8 cellular contexts compared by ENCODE assay signal in genomic region chr9:137618105-137619067, GRCh38. TPM values are rescaled to one million over a fixed set of nuclear protein-coding genes. Genes with fewer than 3 reads are reported as not detected.
DNase-seq lines count a peak whose midpoint lies in the region; ATAC-seq, FAIRE-seq and TF ChIP-seq lines count a peak whose summit lies in the region.

Gene EHMT1 (plus strand): TSS chr9:137619005. CDS start chr9:137619029, 24 bp downstream.

- H3K4me1 Mint-ChIP-seq in T-helper 17 cell = peaks cover 31% of the 10 kb centered on the region

- ATAC-seq in HG02642 (IDR thresholded peaks at IDR 0.05; ENCODE audit: poor library complexity, unreplicated experiment) = peak; percentile 74
- peak; percentile 87 for ATAC-seq in T-helper 17 cell

- peak within 1 kb of the TSS; percentile 86 to 89 for H3K27ac ChIP-seq in right atrium auricular region

- FAIRE-seq in GM12891 (lab: Jason Lieb, UNC) (peak; percentile 88), urothelium cell line (lab: Jason Lieb, UNC) (no peak)

- H3K9me3 ChIP-seq in T-helper 17 cell (ENCODE audit: control insufficient read depth, low read length, poor library complexity, severe bottlenecking) = no peaks in the 10 kb centered on the region
- H3K9me3 ChIP-seq in right atrium auricular region = no peaks in the 10 kb centered on the region

- H3K4me3 Mint-ChIP-seq in T-helper 17 cell = peak within 1 kb of the TSS; percentile 94

- H3K27ac Mint-ChIP-seq in T-helper 17 cell = peak within 1 kb of the TSS; percentile 91

- TF ChIP-seq POLR2A in GM12891 (IDR thresholded peaks at IDR 0.05; ENCODE audit: low read depth, low read length) = peak; percentile 74

- peaks cover 0 to 49% of the 10 kb centered on the region in 2 donors for H3K4me1 ChIP-seq in right atrium auricular region

- no peaks in the 10 kb centered on the region for H3K36me3 Mint-ChIP-seq in T-helper 17 cell (ENCODE audit: low read depth)

- no peak for TF ChIP-seq CTCF in right atrium auricular region (IDR thresholded peaks at IDR 0.05)

- peak within 1 kb of the TSS; percentile 80 to 96 for H3K4me3 ChIP-seq in right atrium auricular region

- DNase-seq in GM12891 (ENCODE audit: insufficient read length, low spot score) (peak; percentile 98), NCI-H1417 (lab: John Stamatoyannopoulos, UW) (peak; percentile 88 to 94 (median 93)), T-helper 17 cell (peak; percentile 90 to 96 (median 93)), amniotic stem cell (lab: John Stamatoyannopoulos, UW) (peak; percentile 59), right atrium auricular region (ENCODE audit: low spot score) (peak; percentile 78), putamen (ENCODE audit: low spot score) (peak; percentile 88), urothelium cell line (ENCODE audit: low spot score) (peak; percentile 97)

- H3K27me3 Mint-ChIP-seq in T-helper 17 cell = no peaks in the 10 kb centered on the region

- H3K36me3 ChIP-seq in right atrium auricular region = peaks cover 23% of the 10 kb centered on the region

- H3K27me3 ChIP-seq in right atrium auricular region = no peaks in the 10 kb centered on the region

TF ChIP-seq in GM12891, 5 proteins besides CTCF, POLR2A, EP300 and RAD21:
- TF ChIP-seq POU2F2 (IDR thresholded peaks at IDR 0.05; ENCODE audit: low read depth, low read length) (peak; percentile 25; the same call in 1 of the 2 replicates), TAF1 (IDR thresholded peaks at IDR 0.05; ENCODE audit: low read depth, low read length) (no peak), POLR2AphosphoS5 (IDR thresholded peaks at IDR 0.05; ENCODE audit: low read depth, low read length) (peak; percentile 75)

RNA-seq across cellular contexts. Expression of gene EHMT1, which starts in this region (rescaled TPM):
- 37.8 TPM for polyA plus RNA-seq in GM12891 (2012; ENCODE audit: low read depth, missing spikeins)
- total RNA-seq in T-helper 17 cell (100 to 1,000 TPM; 106 to 108 TPM), right atrium auricular region (10 to 100 TPM; 24.1 to 34.6 TPM)

Comparison
In these comparisons a context has a peak if more than half of its experiments do, and no peak if none do; other contexts are left out.
1. Peak in every context shown above with its lines: DNase-seq, ATAC-seq, H3K4me3 ChIP-seq and H3K27ac ChIP-seq.